ENCODE assay signal across 12 cellular contexts in the genomic region with DNA sequence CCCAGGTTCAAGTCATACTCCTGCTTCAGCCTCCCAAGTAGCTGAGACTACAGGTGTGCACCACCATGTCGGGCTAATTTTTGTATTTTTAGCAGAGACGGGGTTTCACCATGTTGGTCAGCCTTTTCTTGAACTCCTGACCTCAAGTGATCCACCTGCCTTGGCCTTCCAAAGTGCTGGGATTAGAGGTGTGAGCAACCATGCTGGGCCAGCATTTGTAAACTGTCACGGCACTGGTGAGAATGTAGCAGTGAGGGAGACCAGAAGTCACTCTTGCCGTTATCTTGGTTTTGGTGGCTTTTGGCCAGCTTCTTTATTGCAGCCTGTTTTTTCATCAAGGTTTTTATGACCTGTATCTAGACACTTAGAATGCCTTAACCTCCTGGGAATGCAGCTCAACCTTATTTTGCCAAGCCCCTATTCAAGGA. TPM values are rescaled to one million over a fixed set of nuclear protein-coding genes. Genes with fewer than 3 reads are reported as not detected.
DNase-seq lines count a peak whose midpoint lies in the region; ATAC-seq and TF ChIP-seq lines count a peak whose summit lies in the region.
"Had no signal": no experiment of that assay in that cellular context is flagged by ENCODE, and none has a peak within 500 bp of the region (broad histone marks: within the 10 kb centered on the region; RNA-seq: fewer than 3 reads in every experiment).

No MANE protein-coding gene starts in this region.

- peak overlapping the region; percentile 82 for H3K27ac ChIP-seq in HUES48 (ENCODE audit: low read depth, low read length)
- H3K27ac ChIP-seq in Peyer's patch, result no peak overlapping the region

- no peak for ATAC-seq in HG02588 (IDR thresholded peaks at IDR 0.05; ENCODE audit: unreplicated experiment)

- H3K9me3 ChIP-seq in HUES48 (ENCODE audit: control insufficient read depth, insufficient read depth, low read length), result no peaks in the 10 kb centered on the region
- no peaks in the 10 kb centered on the region for H3K9me3 ChIP-seq in Peyer's patch

- no peak for TF ChIP-seq POLR2A in Peyer's patch (IDR thresholded peaks at IDR 0.05)

- DNase-seq in Daoy (ENCODE audit: low read depth) (peak; percentile 40), astrocyte of the hippocampus (ENCODE audit: low read depth, low spot score) (peak; percentile 61), renal cortical epithelial cell (ENCODE audit: low read depth) (peak; percentile 18), Peyer's patch (no peak), NCI-H82 treated with DMSO at 0.1 percent for 48 hours (lab: John Stamatoyannopoulos, UW; ENCODE audit: unreplicated experiment) (no peak)
- DNase-seq in activated CD8-positive, alpha-beta memory T cell treated with anti-CD3 and anti-CD28 coated beads for 24 hours, result no peak
- DNase-seq: activated CD4-positive, alpha-beta memory T cell treated with anti-CD3 and anti-CD28 coated beads for 36 hours; activated naive CD8-positive, alpha-beta T cell treated with anti-CD3 and anti-CD28 coated beads for 36 hours; activated T-cell treated with anti-CD3 and anti-CD28 coated beads, Interleukin-2, amount 50 U/mL, for 48 hours; NCI-H2081 had no signal

- H3K9ac ChIP-seq in HUES48 (ENCODE audit: low read depth, low read length), result no peak overlapping the region

- H3K36me3 ChIP-seq in HUES48 (ENCODE audit: control insufficient read depth, insufficient read depth, low read length), result no peaks in the 10 kb centered on the region
- H3K36me3 ChIP-seq in Peyer's patch, result no peaks in the 10 kb centered on the region

- peaks cover 33% of the 10 kb centered on the region for H3K4me1 ChIP-seq in HUES48 (ENCODE audit: control insufficient read depth, insufficient read depth, low read length)
- no peaks in the 10 kb centered on the region for H3K4me1 ChIP-seq in Peyer's patch

- H3K4me3 ChIP-seq in HUES48 (ENCODE audit: low read depth, low read length) (no peak overlapping the region), Peyer's patch (no peak overlapping the region)

- TF ChIP-seq CTCF in Peyer's patch (IDR thresholded peaks at IDR 0.05), result no peak

- no peaks in the 10 kb centered on the region for H3K27me3 ChIP-seq in HUES48 (ENCODE audit: control insufficient read depth, insufficient read depth, low read length)
- no peaks in the 10 kb centered on the region for H3K27me3 ChIP-seq in Peyer's patch

RNA-seq across cellular contexts. Expression of a gene that starts 22.4 kb away (rescaled TPM):
- 1.5 and 2.6 TPM in 2 replicates for total RNA-seq in Daoy (2014; rRNA removed; shearing (Covaris generic))
- total RNA-seq in renal cortical epithelial cell (0.17 and 0.25 TPM in 2 replicates), Peyer's patch (10 to 100 TPM in 2 of 4 donors, 1 to 10 TPM in 2; 6.3 to 46.2 (median 11.1) TPM)

Comparison
In these comparisons a context has a peak if more than half of its experiments do, and no peak if none do; other contexts are left out.
1. DNase-seq: peak in Daoy (single experiment), astrocyte of the hippocampus (single experiment) and renal cortical epithelial cell (single experiment); none in Peyer's patch (0 of 3), NCI-H82 treated with DMSO at 0.1 percent for 48 hours (single experiment) and activated CD8-positive, alpha-beta memory T cell treated with anti-CD3 and anti-CD28 coated beads for 24 hours (single experiment).